ENCODE assay signal across 9 cellular contexts in genomic region chr3:191499307-191500125, GRCh38. TPM values are rescaled to one million over a fixed set of nuclear protein-coding genes. Genes with fewer than 3 reads are reported as not detected.
DNase-seq lines count a peak whose midpoint lies in the region; TF ChIP-seq lines count a peak whose summit lies in the region.
"Had no signal": no experiment of that assay in that cellular context is flagged by ENCODE, and none has a peak within 500 bp of the region (broad histone marks: within the 10 kb centered on the region; RNA-seq: fewer than 3 reads in every experiment).

No MANE protein-coding gene starts in this region.

- no peak overlapping the region for H3K4me2 ChIP-seq in mesenchymal stem cell (ENCODE audit: low read length, poor library complexity, severe bottlenecking)

- intact Hi-C loops in breast epithelium (cut with DNase I; ENCODE audit: low total_unique reads): no loop called here

- peak overlapping the region; percentile 66 for H3K9ac ChIP-seq in mesenchymal stem cell (ENCODE audit: low read length)

- H3K27ac ChIP-seq in breast epithelium: no peak overlapping the region
- no peak overlapping the region for H3K27ac ChIP-seq in mesenchymal stem cell (ENCODE audit: low read length, poor library complexity, severe bottlenecking)

- 77% methylated on average over 20 of the region's 20 CpGs for WGBS in mesenchymal stem cell

- H3K4me3 ChIP-seq in breast epithelium (peak overlapping the region in 2 of 3 donors; percentile 32 to 52), mesenchymal stem cell (ENCODE audit: insufficient read depth in 1 of 2, low read depth in 1 of 2, low read length in 2 of 2) (peak overlapping the region in 1 of 2 experiments; percentile 65)

- no peaks in the 10 kb centered on the region for H3K9me3 ChIP-seq in breast epithelium
- H3K9me3 ChIP-seq in mesenchymal stem cell (ENCODE audit: control insufficient read depth, low read length): no peaks in the 10 kb centered on the region

- CTCF ChIA-PET in activated CD4-positive, alpha-beta memory T cell treated with anti-CD3 and anti-CD28 coated beads, Interleukin-2, amount 10 ng/mL, durations not matched to agents 7 days and 5 days (lab: Charles Lee): no interaction called here

- TF ChIP-seq CTCF in breast epithelium (IDR thresholded peaks at IDR 0.05): no peak
- TF ChIP-seq CTCF in GM13976 (IDR thresholded peaks at IDR 0.05; ENCODE audit: borderline replicate concordance, control extremely low read depth, extremely low read depth, insufficient read depth, missing control alignments): no peak

- no peak overlapping the region for H3K27ac Mint-ChIP-seq in activated CD4-positive, alpha-beta memory T cell treated with anti-CD3 and anti-CD28 coated beads, Interleukin-2, amount 10 ng/mL, durations not matched to agents 7 days and 5 days

- no peak overlapping the region for H4K8ac ChIP-seq in mesenchymal stem cell (ENCODE audit: low read length)

- H2BK15ac ChIP-seq in mesenchymal stem cell (ENCODE audit: low read depth, poor library complexity, severe bottlenecking): no peak overlapping the region

- H3K27me3 ChIP-seq in breast epithelium (no peaks in the 10 kb centered on the region), mesenchymal stem cell (ENCODE audit: control insufficient read depth in 1 of 2, insufficient read depth in 1 of 2, low read length in 2 of 2) (no peaks in the 10 kb centered on the region)

- in situ Hi-C loops in ACHN (cut with HindIII; ENCODE audit: low pct_ligation_motif_present, low pct_unique_long_range_greater_than_20kb, low sequenced_read_pairs): no loop called here
- in situ Hi-C loops in GM13976 (cut with MboI; ENCODE audit: low sequenced_read_pairs, unreplicated experiment): no loop called here

- H2AK5ac ChIP-seq in mesenchymal stem cell (ENCODE audit: low read length, severe bottlenecking): no peak overlapping the region

- H3K4ac ChIP-seq in mesenchymal stem cell (ENCODE audit: low read depth in 1 of 2, low read length in 2 of 2): no peak overlapping the region

- no peak overlapping the region for H2BK5ac ChIP-seq in mesenchymal stem cell (ENCODE audit: low read depth, low read length, poor library complexity, severe bottlenecking)

- no peak overlapping the region for H3K14ac ChIP-seq in mesenchymal stem cell (ENCODE audit: low read length in 2 of 2)

- no peak overlapping the region for H3K4me3 Mint-ChIP-seq in activated CD4-positive, alpha-beta memory T cell treated with anti-CD3 and anti-CD28 coated beads, Interleukin-2, amount 10 ng/mL, durations not matched to agents 7 days and 5 days

- H2BK12ac ChIP-seq in mesenchymal stem cell (ENCODE audit: low read length in 2 of 2): no peak overlapping the region

- H3K18ac ChIP-seq in mesenchymal stem cell (ENCODE audit: low read depth in 1 of 2, low read length in 2 of 2): no peak overlapping the region

- TF ChIP-seq POLR2A in breast epithelium (IDR thresholded peaks at IDR 0.05): no peak

- H4K91ac ChIP-seq in mesenchymal stem cell (ENCODE audit: low read length): no peak overlapping the region

- H3K23ac ChIP-seq in mesenchymal stem cell (ENCODE audit: low read length in 2 of 2): no peak overlapping the region

- H3K4me1 ChIP-seq in breast epithelium (no peaks in the 10 kb centered on the region), mesenchymal stem cell (ENCODE audit: control insufficient read depth, insufficient read depth, low read depth, low read length) (peaks cover 3% of the 10 kb centered on the region)

- H2BK120ac ChIP-seq in mesenchymal stem cell (ENCODE audit: low read depth, low read length): no peak overlapping the region

- H3K79me1 ChIP-seq in mesenchymal stem cell (replicated peaks; ENCODE audit: low read length, poor library complexity, severe bottlenecking): no peaks in the 10 kb centered on the region

- H3K4me1 Mint-ChIP-seq in activated CD4-positive, alpha-beta memory T cell treated with anti-CD3 and anti-CD28 coated beads, Interleukin-2, amount 10 ng/mL, durations not matched to agents 7 days and 5 days: no peaks in the 10 kb centered on the region

- POLR2A ChIA-PET in activated CD4-positive, alpha-beta memory T cell treated with anti-CD3 and anti-CD28 coated beads, Interleukin-2, amount 10 ng/mL, durations not matched to agents 7 days and 5 days (lab: Charles Lee): no interaction called here

- H3K27me3 Mint-ChIP-seq in activated CD4-positive, alpha-beta memory T cell treated with anti-CD3 and anti-CD28 coated beads, Interleukin-2, amount 10 ng/mL, durations not matched to agents 7 days and 5 days: no peaks in the 10 kb centered on the region

- DNase-seq in ACHN: peak; percentile 44
- peak; percentile 79 for DNase-seq in NCI-H1092 treated with DMSO at 0.1 percent for 48 hours (lab: John Stamatoyannopoulos, UW)
- peak in 1 of 2 donors; percentile 51 for DNase-seq in breast epithelium (ENCODE audit: low spot score in 2 of 2)
- no peak for DNase-seq in mesenchymal stem cell
- DNase-seq in GM13976 (ENCODE audit: low spot score): no peak
- DNase-seq in RPMI8226: no peak
- DNase-seq in activated CD4-positive, alpha-beta memory T cell treated with anti-CD3 and anti-CD28 coated beads, Interleukin-2, amount 10 ng/mL, durations not matched to agents 7 days and 5 days: no peak
- no peak for DNase-seq in stimulated activated CD4-positive, alpha-beta T cell treated with anti-CD3 and anti-CD28 coated beads, Interleukin-2, amount 100 ng/mL, for 24 hours
- DNase-seq: DND-41 had no signal

- no peaks in the 10 kb centered on the region for H3K36me3 Mint-ChIP-seq in activated CD4-positive, alpha-beta memory T cell treated with anti-CD3 and anti-CD28 coated beads, Interleukin-2, amount 10 ng/mL, durations not matched to agents 7 days and 5 days (ENCODE audit: low read depth)

- no peak overlapping the region for H2AFZ ChIP-seq in mesenchymal stem cell (ENCODE audit: low read depth, low read length)

- H3K36me3 ChIP-seq in breast epithelium (no peaks in the 10 kb centered on the region), mesenchymal stem cell (ENCODE audit: control insufficient read depth in 1 of 2, insufficient read depth in 2 of 2, low read depth in 1 of 2, low read length in 2 of 2) (no peaks in the 10 kb centered on the region)

- H3K9me3 Mint-ChIP-seq in activated CD4-positive, alpha-beta memory T cell treated with anti-CD3 and anti-CD28 coated beads, Interleukin-2, amount 10 ng/mL, durations not matched to agents 7 days and 5 days: peaks cover 4% of the 10 kb centered on the region

RNA-seq across cellular contexts. Expression of gene PYDC2, which starts 38.6 kb away (rescaled TPM):
- total RNA-seq in breast epithelium: not detected
- not detected for polyA plus RNA-seq in mesenchymal stem cell (2013, experiment 1 of 2)
- polyA plus RNA-seq in mesenchymal stem cell (2013, experiment 2 of 2): not detected
- not detected for total RNA-seq in activated CD4-positive, alpha-beta memory T cell treated with anti-CD3 and anti-CD28 coated beads, Interleukin-2, amount 10 ng/mL, durations not matched to agents 7 days and 5 days

Comparison
In these comparisons a context has a peak if more than half of its experiments do, and no peak if none do; other contexts are left out.
1. DNase-seq: peak in ACHN (single experiment) and NCI-H1092 treated with DMSO at 0.1 percent for 48 hours (single experiment); none in mesenchymal stem cell (single experiment), GM13976 (single experiment), RPMI8226 (single experiment), activated CD4-positive, alpha-beta memory T cell treated with anti-CD3 and anti-CD28 coated beads, Interleukin-2, amount 10 ng/mL, durations not matched to agents 7 days and 5 days (single experiment) and stimulated activated CD4-positive, alpha-beta T cell treated with anti-CD3 and anti-CD28 coated beads, Interleukin-2, amount 100 ng/mL, for 24 hours (0 of 2).